ENCODE assay signal across 8 cellular contexts in the genomic region with DNA sequence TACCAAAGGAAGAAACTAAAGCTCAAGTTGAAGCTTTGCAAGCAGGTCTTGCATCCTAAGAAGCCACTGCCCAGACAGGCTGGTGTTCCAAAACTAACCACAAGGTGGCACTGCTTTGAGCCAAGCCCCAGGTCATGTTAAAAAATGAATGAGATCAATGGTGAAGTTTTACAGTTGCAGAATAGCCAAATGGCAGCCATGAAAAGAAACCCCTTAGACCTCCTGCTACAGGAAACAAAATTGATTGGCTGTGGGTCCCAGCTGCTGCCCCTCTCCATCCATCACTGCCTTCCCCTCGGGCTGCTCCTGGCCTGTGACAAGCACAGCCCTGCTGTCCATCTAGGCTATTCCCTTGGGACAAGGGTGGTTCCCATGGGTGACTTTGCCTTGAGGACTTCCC. TPM values are rescaled to one million over a fixed set of nuclear protein-coding genes. Genes with fewer than 3 reads are reported as not detected.
DNase-seq lines count a peak whose midpoint lies in the region; ATAC-seq and TF ChIP-seq lines count a peak whose summit lies in the region.

No MANE protein-coding gene starts in this region.

- no peak overlapping the region for H3K27ac ChIP-seq in HEK293 (ENCODE audit: extremely low read depth, low read depth, low read length)

- in situ Hi-C loops in G401 (cut with HindIII; ENCODE audit: low sequenced_read_pairs): no loop called here

- H3K9me3 ChIP-seq in HEK293 (ENCODE audit: control insufficient read depth, insufficient read depth, low read depth, low read length): no peaks in the 10 kb centered on the region

- H3K36me3 ChIP-seq in HEK293 (ENCODE audit: control insufficient read depth in 2 of 2, insufficient read depth in 1 of 2, low read length in 2 of 2): peaks cover 0 to 46% of the 10 kb centered on the region in 2 experiments; a peak in 1 of 3 replicates

- no peaks in the 10 kb centered on the region for H3K4me1 ChIP-seq in HEK293 (ENCODE audit: control insufficient read depth, insufficient read depth, low read length)

- CTCF ChIA-PET in HEK293 (lab: Yijun Ruan, JAX): interaction anchor here (0.6 to 5.6 kb wide), 22 partner anchors 8 to 1368 kb away, joined by 3 to 52 read pairs (median 4); partner anchors contain the start of genes PECR and TMEM169

- peak; percentile 74 for DNase-seq in G401 (ENCODE audit: low spot score)
- peak; percentile 21 for DNase-seq in NCI-H2029 (lab: John Stamatoyannopoulos, UW)
- DNase-seq in activated CD4-positive, CD25-positive, alpha-beta regulatory T cell (lab: John Stamatoyannopoulos, UW): peak; percentile 53 to 79 (median 62)
- peak; percentile 58 for DNase-seq in central memory CD4-positive, alpha-beta T cell
- DNase-seq in left lobe of liver (ENCODE audit: low spot score): peak; percentile 61
- peak; percentile 68 to 81 (median 69) for DNase-seq in stimulated activated CD4-positive, alpha-beta T cell treated with anti-CD3 and anti-CD28 coated beads, TNF-alpha, amount 100 ng/mL, for 24 hours (ENCODE audit: low read depth in 3 of 3)
- no peak for DNase-seq in middle frontal gyrus (ENCODE audit: extremely low spot score, low spot score)

- POLR2A ChIA-PET in HEK293 (lab: Yijun Ruan, JAX): no interaction called here

- no peak overlapping the region for H3K4me3 ChIP-seq in HEK293 (ENCODE audit: low read depth, low read length)

- TF ChIP-seq CTCF in HEK293 (tag by site-specific recombination; IDR thresholded peaks at IDR 0.05): no peak

- ATAC-seq in left lobe of liver: peak; percentile 75

TF ChIP-seq in HEK293, 187 proteins besides CTCF, POLR2A, EP300 and RAD21:
- TF ChIP-seq KLF10 (tag by site-specific recombination; IDR thresholded peaks at IDR 0.05): no peak
- TF ChIP-seq ZNF350 (tag by site-specific recombination; IDR thresholded peaks at IDR 0.05): no peak
- TF ChIP-seq SETDB1 (IDR thresholded peaks at IDR 0.05; ENCODE audit: insufficient read length, low read length): no peak
- no peak for TF ChIP-seq ZNF501 (tag by site-specific recombination; IDR thresholded peaks at IDR 0.05)
- peak; percentile 18; the same call in 1 of the 2 replicates for TF ChIP-seq ZNF654 (tag by site-specific recombination; IDR thresholded peaks at IDR 0.05; ENCODE audit: low read depth)

RNA-seq across cellular contexts. Expression of gene MREG, which starts 20.7 kb away (rescaled TPM):
- 4.0 and 4.2 TPM in 2 replicates for total RNA-seq in G401 (2014; rRNA removed; shearing (Covaris generic))
- 6.2 TPM for total RNA-seq in left lobe of liver

RNA-seq across cellular contexts. Expression of gene PECR, which starts 47.5 kb away (rescaled TPM):
- total RNA-seq in G401 (2014; rRNA removed; shearing (Covaris generic)): 10.3 and 11.2 TPM in 2 replicates
- 95.5 TPM for total RNA-seq in left lobe of liver

RNA-seq across cellular contexts. Expression of gene TMEM169, which starts 47.7 kb away (rescaled TPM):
- total RNA-seq in G401 (2014; rRNA removed; shearing (Covaris generic)): 0.12 and 0.37 TPM in 2 replicates
- total RNA-seq in left lobe of liver: 1.5 TPM
